In the genomic region with DNA sequence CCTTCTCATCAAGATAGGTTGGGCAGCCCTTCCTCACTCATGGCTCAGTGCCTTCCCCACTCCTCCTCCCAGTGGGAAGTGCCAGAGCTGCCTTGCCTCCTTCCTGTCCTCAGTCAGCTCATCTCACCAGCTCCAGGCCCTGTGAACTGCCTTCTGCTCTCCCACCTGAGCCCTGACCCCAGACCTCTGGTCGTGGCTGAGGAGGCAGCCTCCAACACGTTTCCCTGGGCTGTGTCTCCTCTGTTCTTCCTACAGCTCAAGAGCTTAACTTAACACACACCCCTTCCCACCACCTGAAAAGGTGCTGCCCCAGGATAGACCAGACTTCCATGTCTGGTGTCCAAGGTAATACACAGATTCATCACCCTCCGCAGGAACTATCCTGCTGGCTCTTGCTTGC, we compare ENCODE assay signal across 2 cellular contexts.
TF ChIP-seq lines count a peak whose summit lies in the region.

No MANE protein-coding gene starts in this region.

TF ChIP-seq in H1, 55 proteins besides CTCF, POLR2A, EP300 and RAD21:
- TF ChIP-seq CHD1 (IDR thresholded peaks at IDR 0.05; ENCODE audit: low read depth, low read length) (no peak), TAF1 (IDR thresholded peaks at IDR 0.05; ENCODE audit: low read depth, low read length) (no peak), RNF2 (IDR thresholded peaks at IDR 0.05; ENCODE audit: borderline replicate concordance, low read depth, low read length, missing control alignments, poor library complexity, severe bottlenecking) (no peak), SIX5 (IDR thresholded peaks at IDR 0.05; ENCODE audit: low read depth, low read length) (no peak), TCF12 (IDR thresholded peaks at IDR 0.05; ENCODE audit: low read depth, low read length) (no peak), KDM4A (IDR thresholded peaks at IDR 0.05; ENCODE audit: low read depth, low read length, severe bottlenecking) (no peak)

TF ChIP-seq in GM23338, 12 proteins besides CTCF, POLR2A, EP300 and RAD21:
- no peak for TF ChIP-seq STAT1 (IDR thresholded peaks at IDR 0.05; ENCODE audit: unreplicated experiment)
- no peak for TF ChIP-seq POLR2AphosphoS5 (IDR thresholded peaks at IDR 0.05; ENCODE audit: low read depth)
- TF ChIP-seq JUNB (IDR thresholded peaks at IDR 0.05; ENCODE audit: unreplicated experiment) = no peak
- TF ChIP-seq EZH2 (IDR thresholded peaks at IDR 0.05; ENCODE audit: low read depth, unreplicated experiment) = no peak
- no peak for TF ChIP-seq ZNF114 (CRISPR knock-in tag; IDR thresholded peaks at IDR 0.05)
- TF ChIP-seq, protein P1, sequence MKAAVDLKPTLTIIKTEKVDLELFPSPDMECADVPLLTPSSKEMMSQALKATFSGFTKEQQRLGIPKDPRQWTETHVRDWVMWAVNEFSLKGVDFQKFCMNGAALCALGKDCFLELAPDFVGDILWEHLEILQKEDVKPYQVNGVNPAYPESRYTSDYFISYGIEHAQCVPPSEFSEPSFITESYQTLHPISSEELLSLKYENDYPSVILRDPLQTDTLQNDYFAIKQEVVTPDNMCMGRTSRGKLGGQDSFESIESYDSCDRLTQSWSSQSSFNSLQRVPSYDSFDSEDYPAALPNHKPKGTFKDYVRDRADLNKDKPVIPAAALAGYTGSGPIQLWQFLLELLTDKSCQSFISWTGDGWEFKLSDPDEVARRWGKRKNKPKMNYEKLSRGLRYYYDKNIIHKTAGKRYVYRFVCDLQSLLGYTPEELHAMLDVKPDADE (IDR thresholded peaks at IDR 0.05) = no peak
- TF ChIP-seq NANOG (IDR thresholded peaks at IDR 0.05; ENCODE audit: borderline replicate concordance) = no peak
- TF ChIP-seq, protein P2, sequence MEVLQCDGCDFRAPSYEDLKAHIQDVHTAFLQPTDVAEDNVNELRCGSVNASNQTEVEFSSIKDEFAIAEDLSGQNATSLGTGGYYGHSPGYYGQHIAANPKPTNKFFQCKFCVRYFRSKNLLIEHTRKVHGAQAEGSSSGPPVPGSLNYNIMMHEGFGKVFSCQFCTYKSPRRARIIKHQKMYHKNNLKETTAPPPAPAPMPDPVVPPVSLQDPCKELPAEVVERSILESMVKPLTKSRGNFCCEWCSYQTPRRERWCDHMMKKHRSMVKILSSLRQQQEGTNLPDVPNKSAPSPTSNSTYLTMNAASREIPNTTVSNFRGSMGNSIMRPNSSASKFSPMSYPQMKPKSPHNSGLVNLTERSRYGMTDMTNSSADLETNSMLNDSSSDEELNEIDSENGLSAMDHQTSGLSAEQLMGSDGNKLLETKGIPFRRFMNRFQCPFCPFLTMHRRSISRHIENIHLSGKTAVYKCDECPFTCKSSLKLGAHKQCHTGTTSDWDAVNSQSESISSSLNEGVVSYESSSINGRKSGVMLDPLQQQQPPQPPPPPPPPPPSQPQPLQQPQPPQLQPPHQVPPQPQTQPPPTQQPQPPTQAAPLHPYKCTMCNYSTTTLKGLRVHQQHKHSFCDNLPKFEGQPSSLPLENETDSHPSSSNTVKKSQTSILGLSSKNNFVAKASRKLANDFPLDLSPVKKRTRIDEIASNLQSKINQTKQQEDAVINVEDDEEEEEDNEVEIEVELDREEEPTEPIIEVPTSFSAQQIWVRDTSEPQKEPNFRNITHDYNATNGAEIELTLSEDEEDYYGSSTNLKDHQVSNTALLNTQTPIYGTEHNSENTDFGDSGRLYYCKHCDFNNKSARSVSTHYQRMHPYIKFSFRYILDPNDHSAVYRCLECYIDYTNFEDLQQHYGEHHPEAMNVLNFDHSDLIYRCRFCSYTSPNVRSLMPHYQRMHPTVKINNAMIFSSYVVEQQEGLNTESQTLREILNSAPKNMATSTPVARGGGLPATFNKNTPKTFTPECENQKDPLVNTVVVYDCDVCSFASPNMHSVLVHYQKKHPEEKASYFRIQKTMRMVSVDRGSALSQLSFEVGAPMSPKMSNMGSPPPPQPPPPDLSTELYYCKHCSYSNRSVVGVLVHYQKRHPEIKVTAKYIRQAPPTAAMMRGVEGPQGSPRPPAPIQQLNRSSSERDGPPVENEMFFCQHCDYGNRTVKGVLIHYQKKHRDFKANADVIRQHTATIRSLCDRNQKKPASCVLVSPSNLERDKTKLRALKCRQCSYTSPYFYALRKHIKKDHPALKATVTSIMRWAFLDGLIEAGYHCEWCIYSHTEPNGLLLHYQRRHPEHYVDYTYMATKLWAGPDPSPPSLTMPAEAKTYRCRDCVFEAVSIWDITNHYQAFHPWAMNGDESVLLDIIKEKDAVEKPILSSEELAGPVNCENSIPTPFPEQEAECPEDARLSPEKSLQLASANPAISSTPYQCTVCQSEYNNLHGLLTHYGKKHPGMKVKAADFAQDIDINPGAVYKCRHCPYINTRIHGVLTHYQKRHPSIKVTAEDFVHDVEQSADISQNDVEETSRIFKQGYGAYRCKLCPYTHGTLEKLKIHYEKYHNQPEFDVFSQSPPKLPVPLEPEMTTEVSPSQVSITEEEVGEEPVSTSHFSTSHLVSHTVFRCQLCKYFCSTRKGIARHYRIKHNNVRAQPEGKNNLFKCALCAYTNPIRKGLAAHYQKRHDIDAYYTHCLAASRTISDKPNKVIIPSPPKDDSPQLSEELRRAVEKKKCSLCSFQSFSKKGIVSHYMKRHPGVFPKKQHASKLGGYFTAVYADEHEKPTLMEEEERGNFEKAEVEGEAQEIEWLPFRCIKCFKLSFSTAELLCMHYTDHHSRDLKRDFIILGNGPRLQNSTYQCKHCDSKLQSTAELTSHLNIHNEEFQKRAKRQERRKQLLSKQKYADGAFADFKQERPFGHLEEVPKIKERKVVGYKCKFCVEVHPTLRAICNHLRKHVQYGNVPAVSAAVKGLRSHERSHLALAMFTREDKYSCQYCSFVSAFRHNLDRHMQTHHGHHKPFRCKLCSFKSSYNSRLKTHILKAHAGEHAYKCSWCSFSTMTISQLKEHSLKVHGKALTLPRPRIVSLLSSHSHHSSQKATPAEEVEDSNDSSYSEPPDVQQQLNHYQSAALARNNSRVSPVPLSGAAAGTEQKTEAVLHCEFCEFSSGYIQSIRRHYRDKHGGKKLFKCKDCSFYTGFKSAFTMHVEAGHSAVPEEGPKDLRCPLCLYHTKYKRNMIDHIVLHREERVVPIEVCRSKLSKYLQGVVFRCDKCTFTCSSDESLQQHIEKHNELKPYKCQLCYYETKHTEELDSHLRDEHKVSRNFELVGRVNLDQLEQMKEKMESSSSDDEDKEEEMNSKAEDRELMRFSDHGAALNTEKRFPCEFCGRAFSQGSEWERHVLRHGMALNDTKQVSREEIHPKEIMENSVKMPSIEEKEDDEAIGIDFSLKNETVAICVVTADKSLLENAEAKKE (CRISPR knock-in tag; IDR thresholded peaks at IDR 0.05) = no peak
- TF ChIP-seq, protein P3, sequence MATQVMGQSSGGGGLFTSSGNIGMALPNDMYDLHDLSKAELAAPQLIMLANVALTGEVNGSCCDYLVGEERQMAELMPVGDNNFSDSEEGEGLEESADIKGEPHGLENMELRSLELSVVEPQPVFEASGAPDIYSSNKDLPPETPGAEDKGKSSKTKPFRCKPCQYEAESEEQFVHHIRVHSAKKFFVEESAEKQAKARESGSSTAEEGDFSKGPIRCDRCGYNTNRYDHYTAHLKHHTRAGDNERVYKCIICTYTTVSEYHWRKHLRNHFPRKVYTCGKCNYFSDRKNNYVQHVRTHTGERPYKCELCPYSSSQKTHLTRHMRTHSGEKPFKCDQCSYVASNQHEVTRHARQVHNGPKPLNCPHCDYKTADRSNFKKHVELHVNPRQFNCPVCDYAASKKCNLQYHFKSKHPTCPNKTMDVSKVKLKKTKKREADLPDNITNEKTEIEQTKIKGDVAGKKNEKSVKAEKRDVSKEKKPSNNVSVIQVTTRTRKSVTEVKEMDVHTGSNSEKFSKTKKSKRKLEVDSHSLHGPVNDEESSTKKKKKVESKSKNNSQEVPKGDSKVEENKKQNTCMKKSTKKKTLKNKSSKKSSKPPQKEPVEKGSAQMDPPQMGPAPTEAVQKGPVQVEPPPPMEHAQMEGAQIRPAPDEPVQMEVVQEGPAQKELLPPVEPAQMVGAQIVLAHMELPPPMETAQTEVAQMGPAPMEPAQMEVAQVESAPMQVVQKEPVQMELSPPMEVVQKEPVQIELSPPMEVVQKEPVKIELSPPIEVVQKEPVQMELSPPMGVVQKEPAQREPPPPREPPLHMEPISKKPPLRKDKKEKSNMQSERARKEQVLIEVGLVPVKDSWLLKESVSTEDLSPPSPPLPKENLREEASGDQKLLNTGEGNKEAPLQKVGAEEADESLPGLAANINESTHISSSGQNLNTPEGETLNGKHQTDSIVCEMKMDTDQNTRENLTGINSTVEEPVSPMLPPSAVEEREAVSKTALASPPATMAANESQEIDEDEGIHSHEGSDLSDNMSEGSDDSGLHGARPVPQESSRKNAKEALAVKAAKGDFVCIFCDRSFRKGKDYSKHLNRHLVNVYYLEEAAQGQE (IDR thresholded peaks at IDR 0.05; ENCODE audit: unreplicated experiment) = no peak
- no peak for TF ChIP-seq EZH2phosphoT487 (IDR thresholded peaks at IDR 0.05; ENCODE audit: unreplicated experiment)
- TF ChIP-seq CREB1 (CRISPR knock-in tag; IDR thresholded peaks at IDR 0.05; ENCODE audit: low read depth) = no peak
- TF ChIP-seq ZNF331 (CRISPR knock-in tag; IDR thresholded peaks at IDR 0.05; ENCODE audit: low read depth) = no peak
